1 cellular context compared by ENCODE assay signal in genomic region chr22:38482662-38483308, GRCh38.
A peak's percentile ranks its signal among the peaks of the same experiment; 100 is the strongest.
TF ChIP-seq lines count a peak whose summit lies in the region.

No MANE protein-coding gene starts in this region.

TF ChIP-seq in GM12891, 5 proteins besides CTCF, POLR2A, EP300 and RAD21:
- peak; percentile 50 for TF ChIP-seq POLR2AphosphoS5 (IDR thresholded peaks at IDR 0.05; ENCODE audit: low read depth, low read length)
- no peak for TF ChIP-seq POU2F2 (IDR thresholded peaks at IDR 0.05; ENCODE audit: low read depth, low read length)
- no peak for TF ChIP-seq PAX5 (IDR thresholded peaks at IDR 0.05; ENCODE audit: insufficient read depth, low read length, severe bottlenecking)
- TF ChIP-seq SPI1 (IDR thresholded peaks at IDR 0.05; ENCODE audit: low read depth, low read length): no peak
- TF ChIP-seq TAF1 (IDR thresholded peaks at IDR 0.05; ENCODE audit: low read depth, low read length): no peak
